1 cellular context compared by ENCODE assay signal in the genomic region with DNA sequence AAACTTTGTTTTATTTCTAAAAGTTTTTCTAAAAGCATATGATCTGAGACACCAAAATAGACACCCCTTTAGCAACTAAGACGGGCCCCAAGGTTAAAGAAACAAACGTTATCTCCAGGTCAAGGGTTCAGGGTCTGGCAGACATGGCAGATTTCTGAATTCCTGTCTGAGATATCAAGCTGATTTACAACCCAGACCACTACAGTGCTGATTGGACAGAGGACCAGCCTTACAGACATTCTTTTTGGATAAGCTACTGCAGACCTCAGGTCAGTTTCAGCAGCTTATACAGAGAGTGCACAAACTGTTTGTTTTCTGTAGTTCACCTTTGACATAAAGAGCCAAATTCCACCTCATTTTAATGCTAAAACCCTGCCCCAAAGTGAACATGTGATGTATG.
TF ChIP-seq lines count a peak whose summit lies in the region.

No MANE protein-coding gene starts in this region.

TF ChIP-seq in H1, 55 proteins besides CTCF, POLR2A, EP300 and RAD21:
- TF ChIP-seq, protein P1, sequence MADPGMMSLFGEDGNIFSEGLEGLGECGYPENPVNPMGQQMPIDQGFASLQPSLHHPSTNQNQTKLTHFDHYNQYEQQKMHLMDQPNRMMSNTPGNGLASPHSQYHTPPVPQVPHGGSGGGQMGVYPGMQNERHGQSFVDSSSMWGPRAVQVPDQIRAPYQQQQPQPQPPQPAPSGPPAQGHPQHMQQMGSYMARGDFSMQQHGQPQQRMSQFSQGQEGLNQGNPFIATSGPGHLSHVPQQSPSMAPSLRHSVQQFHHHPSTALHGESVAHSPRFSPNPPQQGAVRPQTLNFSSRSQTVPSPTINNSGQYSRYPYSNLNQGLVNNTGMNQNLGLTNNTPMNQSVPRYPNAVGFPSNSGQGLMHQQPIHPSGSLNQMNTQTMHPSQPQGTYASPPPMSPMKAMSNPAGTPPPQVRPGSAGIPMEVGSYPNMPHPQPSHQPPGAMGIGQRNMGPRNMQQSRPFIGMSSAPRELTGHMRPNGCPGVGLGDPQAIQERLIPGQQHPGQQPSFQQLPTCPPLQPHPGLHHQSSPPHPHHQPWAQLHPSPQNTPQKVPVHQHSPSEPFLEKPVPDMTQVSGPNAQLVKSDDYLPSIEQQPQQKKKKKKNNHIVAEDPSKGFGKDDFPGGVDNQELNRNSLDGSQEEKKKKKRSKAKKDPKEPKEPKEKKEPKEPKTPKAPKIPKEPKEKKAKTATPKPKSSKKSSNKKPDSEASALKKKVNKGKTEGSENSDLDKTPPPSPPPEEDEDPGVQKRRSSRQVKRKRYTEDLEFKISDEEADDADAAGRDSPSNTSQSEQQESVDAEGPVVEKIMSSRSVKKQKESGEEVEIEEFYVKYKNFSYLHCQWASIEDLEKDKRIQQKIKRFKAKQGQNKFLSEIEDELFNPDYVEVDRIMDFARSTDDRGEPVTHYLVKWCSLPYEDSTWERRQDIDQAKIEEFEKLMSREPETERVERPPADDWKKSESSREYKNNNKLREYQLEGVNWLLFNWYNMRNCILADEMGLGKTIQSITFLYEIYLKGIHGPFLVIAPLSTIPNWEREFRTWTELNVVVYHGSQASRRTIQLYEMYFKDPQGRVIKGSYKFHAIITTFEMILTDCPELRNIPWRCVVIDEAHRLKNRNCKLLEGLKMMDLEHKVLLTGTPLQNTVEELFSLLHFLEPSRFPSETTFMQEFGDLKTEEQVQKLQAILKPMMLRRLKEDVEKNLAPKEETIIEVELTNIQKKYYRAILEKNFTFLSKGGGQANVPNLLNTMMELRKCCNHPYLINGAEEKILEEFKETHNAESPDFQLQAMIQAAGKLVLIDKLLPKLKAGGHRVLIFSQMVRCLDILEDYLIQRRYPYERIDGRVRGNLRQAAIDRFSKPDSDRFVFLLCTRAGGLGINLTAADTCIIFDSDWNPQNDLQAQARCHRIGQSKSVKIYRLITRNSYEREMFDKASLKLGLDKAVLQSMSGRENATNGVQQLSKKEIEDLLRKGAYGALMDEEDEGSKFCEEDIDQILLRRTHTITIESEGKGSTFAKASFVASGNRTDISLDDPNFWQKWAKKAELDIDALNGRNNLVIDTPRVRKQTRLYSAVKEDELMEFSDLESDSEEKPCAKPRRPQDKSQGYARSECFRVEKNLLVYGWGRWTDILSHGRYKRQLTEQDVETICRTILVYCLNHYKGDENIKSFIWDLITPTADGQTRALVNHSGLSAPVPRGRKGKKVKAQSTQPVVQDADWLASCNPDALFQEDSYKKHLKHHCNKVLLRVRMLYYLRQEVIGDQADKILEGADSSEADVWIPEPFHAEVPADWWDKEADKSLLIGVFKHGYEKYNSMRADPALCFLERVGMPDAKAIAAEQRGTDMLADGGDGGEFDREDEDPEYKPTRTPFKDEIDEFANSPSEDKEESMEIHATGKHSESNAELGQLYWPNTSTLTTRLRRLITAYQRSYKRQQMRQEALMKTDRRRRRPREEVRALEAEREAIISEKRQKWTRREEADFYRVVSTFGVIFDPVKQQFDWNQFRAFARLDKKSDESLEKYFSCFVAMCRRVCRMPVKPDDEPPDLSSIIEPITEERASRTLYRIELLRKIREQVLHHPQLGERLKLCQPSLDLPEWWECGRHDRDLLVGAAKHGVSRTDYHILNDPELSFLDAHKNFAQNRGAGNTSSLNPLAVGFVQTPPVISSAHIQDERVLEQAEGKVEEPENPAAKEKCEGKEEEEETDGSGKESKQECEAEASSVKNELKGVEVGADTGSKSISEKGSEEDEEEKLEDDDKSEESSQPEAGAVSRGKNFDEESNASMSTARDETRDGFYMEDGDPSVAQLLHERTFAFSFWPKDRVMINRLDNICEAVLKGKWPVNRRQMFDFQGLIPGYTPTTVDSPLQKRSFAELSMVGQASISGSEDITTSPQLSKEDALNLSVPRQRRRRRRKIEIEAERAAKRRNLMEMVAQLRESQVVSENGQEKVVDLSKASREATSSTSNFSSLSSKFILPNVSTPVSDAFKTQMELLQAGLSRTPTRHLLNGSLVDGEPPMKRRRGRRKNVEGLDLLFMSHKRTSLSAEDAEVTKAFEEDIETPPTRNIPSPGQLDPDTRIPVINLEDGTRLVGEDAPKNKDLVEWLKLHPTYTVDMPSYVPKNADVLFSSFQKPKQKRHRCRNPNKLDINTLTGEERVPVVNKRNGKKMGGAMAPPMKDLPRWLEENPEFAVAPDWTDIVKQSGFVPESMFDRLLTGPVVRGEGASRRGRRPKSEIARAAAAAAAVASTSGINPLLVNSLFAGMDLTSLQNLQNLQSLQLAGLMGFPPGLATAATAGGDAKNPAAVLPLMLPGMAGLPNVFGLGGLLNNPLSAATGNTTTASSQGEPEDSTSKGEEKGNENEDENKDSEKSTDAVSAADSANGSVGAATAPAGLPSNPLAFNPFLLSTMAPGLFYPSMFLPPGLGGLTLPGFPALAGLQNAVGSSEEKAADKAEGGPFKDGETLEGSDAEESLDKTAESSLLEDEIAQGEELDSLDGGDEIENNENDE (IDR thresholded peaks at IDR 0.05; ENCODE audit: insufficient replicate concordance, low read length): no peak
- TF ChIP-seq ZNF274 (IDR thresholded peaks at IDR 0.05; ENCODE audit: borderline replicate concordance, extremely low read depth, low read length) (no peak), BRCA1 (IDR thresholded peaks at IDR 0.05; ENCODE audit: low read depth, low read length) (no peak), TAF7 (optimal IDR thresholded peaks at IDR 0.05; ENCODE audit: borderline replicate concordance, low read depth, low read length) (no peak), KDM1A (IDR thresholded peaks at IDR 0.05; ENCODE audit: borderline replicate concordance, low read length) (no peak), BCL11A (IDR thresholded peaks at IDR 0.05; ENCODE audit: low read depth in 2 of 2, low read length in 2 of 2) (no peak), SP4 (IDR thresholded peaks at IDR 0.05; ENCODE audit: low read length) (no peak), SUZ12 (IDR thresholded peaks at IDR 0.05; ENCODE audit: low read length) (no peak), SIRT6 (IDR thresholded peaks at IDR 0.05; ENCODE audit: low read length) (no peak), CTBP2 (IDR thresholded peaks at IDR 0.05; ENCODE audit: borderline replicate concordance, insufficient read depth, insufficient read length, low read length) (no peak), TBP (IDR thresholded peaks at IDR 0.05; ENCODE audit: low read depth, low read length) (no peak), CHD2 (IDR thresholded peaks at IDR 0.05; ENCODE audit: low read length) (no peak), TAF1 (IDR thresholded peaks at IDR 0.05; ENCODE audit: low read depth, low read length) (no peak), CREB1 (IDR thresholded peaks at IDR 0.05) (no peak), SP2 (IDR thresholded peaks at IDR 0.05; ENCODE audit: low read length) (no peak)
- TF ChIP-seq, protein P2, sequence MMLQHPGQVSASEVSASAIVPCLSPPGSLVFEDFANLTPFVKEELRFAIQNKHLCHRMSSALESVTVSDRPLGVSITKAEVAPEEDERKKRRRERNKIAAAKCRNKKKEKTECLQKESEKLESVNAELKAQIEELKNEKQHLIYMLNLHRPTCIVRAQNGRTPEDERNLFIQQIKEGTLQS (IDR thresholded peaks at IDR 0.05; ENCODE audit: insufficient read depth, low read depth, low read length): no peak
- TF ChIP-seq, protein P3, sequence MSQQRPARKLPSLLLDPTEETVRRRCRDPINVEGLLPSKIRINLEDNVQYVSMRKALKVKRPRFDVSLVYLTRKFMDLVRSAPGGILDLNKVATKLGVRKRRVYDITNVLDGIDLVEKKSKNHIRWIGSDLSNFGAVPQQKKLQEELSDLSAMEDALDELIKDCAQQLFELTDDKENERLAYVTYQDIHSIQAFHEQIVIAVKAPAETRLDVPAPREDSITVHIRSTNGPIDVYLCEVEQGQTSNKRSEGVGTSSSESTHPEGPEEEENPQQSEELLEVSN (IDR thresholded peaks at IDR 0.05): no peak
TF ChIP-seq in H1: peak in this region for 0.
